In the genomic region with DNA sequence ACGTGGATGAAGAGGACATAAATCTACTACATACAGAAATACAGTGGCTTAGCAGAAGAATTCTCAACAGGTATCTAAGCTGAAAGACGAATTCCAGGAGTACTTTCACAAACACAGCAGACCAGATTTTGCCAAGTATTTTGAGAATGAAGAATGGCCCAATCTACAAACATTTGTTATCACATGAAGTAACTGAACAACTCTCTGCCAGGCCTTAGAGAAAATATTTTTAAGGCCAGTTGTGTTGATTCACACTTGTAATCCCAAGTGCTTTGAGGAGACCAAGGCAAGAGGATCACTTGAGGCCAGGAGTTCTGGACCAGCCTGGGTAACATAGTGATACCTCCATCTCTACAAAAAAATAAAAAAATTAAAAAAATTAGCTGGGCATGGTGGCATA, we compare ENCODE assay signal across 23 cellular contexts. TPM values are rescaled to one million over a fixed set of nuclear protein-coding genes. Genes with fewer than 3 reads are reported as not detected.
DNase-seq lines count a peak whose midpoint lies in the region; ATAC-seq and TF ChIP-seq lines count a peak whose summit lies in the region.
"Had no signal": no experiment of that assay in that cellular context is flagged by ENCODE, and none has a peak within 500 bp of the region (broad histone marks: within the 10 kb centered on the region; RNA-seq: fewer than 3 reads in every experiment).

No MANE protein-coding gene starts in this region.

- CTCF ChIA-PET in naive thymus-derived CD4-positive, alpha-beta T cell (lab: Charles Lee), result no interaction called here

- H3K4me3 Mint-ChIP-seq in CD14-positive monocyte, result no peak overlapping the region
- H3K4me3 Mint-ChIP-seq in naive thymus-derived CD4-positive, alpha-beta T cell, result no peak overlapping the region
- no peak overlapping the region for H3K4me3 Mint-ChIP-seq in stimulated activated effector memory CD8-positive, alpha-beta T cell treated with anti-CD3 and anti-CD28 coated beads, Interleukin-12 subunit alpha, Interleukin-12 subunit beta, amount 100 ng/mL, for 72 hours
- H3K4me3 Mint-ChIP-seq: B cell, GM23338 had no signal

- peaks cover 79% of the 10 kb centered on the region for H3K4me1 Mint-ChIP-seq in CD14-positive monocyte
- H3K4me1 Mint-ChIP-seq in naive thymus-derived CD4-positive, alpha-beta T cell, result peaks cover 52 to 88% (median 79%) of the 10 kb centered on the region in 7 donors
- H3K4me1 Mint-ChIP-seq in stimulated activated effector memory CD8-positive, alpha-beta T cell treated with anti-CD3 and anti-CD28 coated beads, Interleukin-12 subunit alpha, Interleukin-12 subunit beta, amount 100 ng/mL, for 72 hours, result peaks cover 63% of the 10 kb centered on the region

- no peak overlapping the region for H3K4me3 ChIP-seq in fibroblast of the aortic adventitia (ENCODE audit: low read depth, low read length)
- H3K4me3 ChIP-seq in naive thymus-derived CD4-positive, alpha-beta T cell (ENCODE audit: low read length), result no peak overlapping the region
- H3K4me3 ChIP-seq: GM12878, GM23338, K562 had no signal

- no peaks in the 10 kb centered on the region for H3K9me3 ChIP-seq in naive thymus-derived CD4-positive, alpha-beta T cell (ENCODE audit: control insufficient read depth in 2 of 3, low read length in 3 of 3)
- H3K9me3 ChIP-seq: Caco-2 had no signal

- intact Hi-C loops in CD14-positive monocyte (cut with micrococcal nuclease), result no loop called here
- intact Hi-C loops in naive thymus-derived CD4-positive, alpha-beta T cell (cut with micrococcal nuclease), result no loop called here

- DNase-seq in CD14-positive monocyte (ENCODE audit: low spot score), result no peak
- DNase-seq in amniotic epithelial cell (ENCODE audit: low read depth), result peak; percentile 86
- peak; percentile 70 for DNase-seq in fibroblast of the aortic adventitia (ENCODE audit: low read depth)
- DNase-seq in naive thymus-derived CD4-positive, alpha-beta T cell, result no peak
- DNase-seq in SIG-M5 treated with dmso at 0.1 percent for 504 hours (lab: John Stamatoyannopoulos, UW; ENCODE audit: unreplicated experiment), result no peak
- no peak for DNase-seq in stimulated activated effector memory CD8-positive, alpha-beta T cell treated with anti-CD3 and anti-CD28 coated beads, Interleukin-12 subunit alpha, Interleukin-12 subunit beta, amount 100 ng/mL, for 72 hours (ENCODE audit: low spot score in 2 of 2)
- DNase-seq: CD4-positive, CD25-positive, alpha-beta regulatory T cell; EL; HCEC 1CT; NCI-H1105 treated with DMSO at 0.1 percent for 48 hours; NCI-H1694; NCI-H2081 treated with DMSO at 0.1 percent for 48 hours; NCI-H510A treated with DMSO at 0.1 percent for 48 hours; NCI-H774; PC-3; RPMI8226; SHP77 treated with DMSO at 0.1 percent for 48 hours had no signal

- H3K27ac Mint-ChIP-seq in CD14-positive monocyte, result peak overlapping the region in 6 of 7 donors; percentile 41 to 93 (median 78)
- peak overlapping the region in 5 of 9 donors; percentile 39 to 71 (median 60) for H3K27ac Mint-ChIP-seq in naive thymus-derived CD4-positive, alpha-beta T cell
- no peak overlapping the region for H3K27ac Mint-ChIP-seq in stimulated activated effector memory CD8-positive, alpha-beta T cell treated with anti-CD3 and anti-CD28 coated beads, Interleukin-12 subunit alpha, Interleukin-12 subunit beta, amount 100 ng/mL, for 72 hours
- H3K27ac Mint-ChIP-seq: B cell, GM23338 had no signal

- H3K27me3 Mint-ChIP-seq in CD14-positive monocyte (ENCODE audit: low read depth in 3 of 3), result peaks cover 0 to 2% (median 0%) of the 10 kb centered on the region in 3 donors
- H3K27me3 Mint-ChIP-seq in naive thymus-derived CD4-positive, alpha-beta T cell, result no peaks in the 10 kb centered on the region
- H3K27me3 Mint-ChIP-seq: B cell; CD4-positive, CD25-positive, alpha-beta regulatory T cell had no signal

- no peaks in the 10 kb centered on the region for H3K27me3 ChIP-seq in naive thymus-derived CD4-positive, alpha-beta T cell (ENCODE audit: control insufficient read depth in 2 of 2, insufficient read depth in 2 of 2, low read length in 2 of 2)

- H3K36me3 Mint-ChIP-seq in CD14-positive monocyte, result peaks cover 13 to 19% of the 10 kb centered on the region in 2 donors
- peaks cover 0 to 20% (median 7%) of the 10 kb centered on the region in 5 donors for H3K36me3 Mint-ChIP-seq in naive thymus-derived CD4-positive, alpha-beta T cell
- no peaks in the 10 kb centered on the region for H3K36me3 Mint-ChIP-seq in stimulated activated effector memory CD8-positive, alpha-beta T cell treated with anti-CD3 and anti-CD28 coated beads, Interleukin-12 subunit alpha, Interleukin-12 subunit beta, amount 100 ng/mL, for 72 hours

- H3K36me3 ChIP-seq in naive thymus-derived CD4-positive, alpha-beta T cell (ENCODE audit: control insufficient read depth in 2 of 3, insufficient read depth in 3 of 3, low read length in 3 of 3), result no peaks in the 10 kb centered on the region

- no peak for ATAC-seq in naive thymus-derived CD4-positive, alpha-beta T cell
- no peak for ATAC-seq in HG03039 (IDR thresholded peaks at IDR 0.05; ENCODE audit: unreplicated experiment)
- ATAC-seq in stimulated activated effector memory CD8-positive, alpha-beta T cell treated with anti-CD3 and anti-CD28 coated beads, Interleukin-12 subunit alpha, Interleukin-12 subunit beta, amount 100 ng/mL, for 72 hours, result no peak
- ATAC-seq: GM12878, GM23338, K562, PC-3 had no signal

- H3K4me1 ChIP-seq in naive thymus-derived CD4-positive, alpha-beta T cell (ENCODE audit: control insufficient read depth in 2 of 2, insufficient read depth in 2 of 2, low read length in 2 of 2), result peaks cover 18 to 27% of the 10 kb centered on the region in 2 donors
- H3K4me1 ChIP-seq: Caco-2 had no signal

- H3K9me3 Mint-ChIP-seq in CD14-positive monocyte, result peaks cover 0 to 6% (median 0%) of the 10 kb centered on the region in 7 donors
- peaks cover 0 to 2% (median 0%) of the 10 kb centered on the region in 11 donors for H3K9me3 Mint-ChIP-seq in naive thymus-derived CD4-positive, alpha-beta T cell
- H3K9me3 Mint-ChIP-seq in stimulated activated effector memory CD8-positive, alpha-beta T cell treated with anti-CD3 and anti-CD28 coated beads, Interleukin-12 subunit alpha, Interleukin-12 subunit beta, amount 100 ng/mL, for 72 hours, result no peaks in the 10 kb centered on the region
- H3K9me3 Mint-ChIP-seq: CD4-positive, CD25-positive, alpha-beta regulatory T cell; GM23338 had no signal

- no peak overlapping the region for H3K27ac ChIP-seq in naive thymus-derived CD4-positive, alpha-beta T cell (ENCODE audit: low read depth, low read length)

- no peak for TF ChIP-seq CTCF in CD14-positive monocyte (IDR thresholded peaks at IDR 0.05)
- no peak for TF ChIP-seq CTCF in fibroblast of the aortic adventitia (IDR thresholded peaks at IDR 0.05; ENCODE audit: insufficient read depth, low read length)

- POLR2A ChIA-PET in naive thymus-derived CD4-positive, alpha-beta T cell (lab: Charles Lee), result no interaction called here

RNA-seq across cellular contexts. Expression of a gene that starts 14.3 kb away (rescaled TPM):
- polyA plus RNA-seq in CD14-positive monocyte, result 10 to 100 TPM; 77.0 to 90.3 TPM
- 20.3 and 30.8 TPM in 2 replicates for total RNA-seq in fibroblast of the aortic adventitia (ENCODE audit: low replicate concordance)
- 10 to 100 TPM; 31.9 to 85.7 (median 59.6) TPM for total RNA-seq in naive thymus-derived CD4-positive, alpha-beta T cell
- 10 to 100 TPM; 28.2 to 28.5 TPM for polyA plus RNA-seq in naive thymus-derived CD4-positive, alpha-beta T cell

Comparison
In these comparisons a context has a peak if more than half of its experiments do, and no peak if none do; other contexts are left out.
1. DNase-seq: peak in amniotic epithelial cell (single experiment) and fibroblast of the aortic adventitia (single experiment); none in CD14-positive monocyte (single experiment), naive thymus-derived CD4-positive, alpha-beta T cell (0 of 9), SIG-M5 treated with dmso at 0.1 percent for 504 hours (single experiment) and stimulated activated effector memory CD8-positive, alpha-beta T cell treated with anti-CD3 and anti-CD28 coated beads, Interleukin-12 subunit alpha, Interleukin-12 subunit beta, amount 100 ng/mL, for 72 hours (0 of 2).